Comparison of ENCODE assay signal across 19 cellular contexts in genomic region chr7:3912291-3912690, GRCh38.
DNase-seq lines count a peak whose midpoint lies in the region; ATAC-seq, FAIRE-seq and TF ChIP-seq lines count a peak whose summit lies in the region.
"Had no signal": no experiment of that assay in that cellular context is flagged by ENCODE, and none has a peak within 500 bp of the region (broad histone marks: within the 10 kb centered on the region; RNA-seq: fewer than 3 reads in every experiment).

No MANE protein-coding gene starts in this region.

- H3K27me3 ChIP-seq in astrocyte (ENCODE audit: insufficient read depth, low read length): no peaks in the 10 kb centered on the region
- H3K27me3 ChIP-seq: Peyer's patch had no signal

- no peak overlapping the region for H3K9ac ChIP-seq in astrocyte (ENCODE audit: low read length)

- peak overlapping the region; percentile 12 for H3K27ac ChIP-seq in astrocyte (ENCODE audit: low read depth, low read length)
- H3K27ac ChIP-seq: 22Rv1, C4-2B, Peyer's patch had no signal

- no peaks in the 10 kb centered on the region for H4K20me1 ChIP-seq in astrocyte (ENCODE audit: insufficient read depth, low read length)

- H3K79me2 ChIP-seq in astrocyte (ENCODE audit: insufficient read depth, low read length): no peaks in the 10 kb centered on the region

- in situ Hi-C loops in GM13977 (cut with MboI; ENCODE audit: low pct_unique_long_range_greater_than_20kb, low sequenced_read_pairs, unreplicated experiment): no loop called here

- no peaks in the 10 kb centered on the region for H3K36me3 ChIP-seq in astrocyte (ENCODE audit: insufficient read depth, low read length)
- H3K36me3 ChIP-seq: Peyer's patch had no signal

- H3K4me2 ChIP-seq in astrocyte (ENCODE audit: low read length): peak overlapping the region; percentile 32

- no peaks in the 10 kb centered on the region for H3K27me3 Mint-ChIP-seq in astrocyte (ENCODE audit: low read depth, unreplicated experiment)

- H3K36me3 Mint-ChIP-seq in astrocyte (ENCODE audit: low read depth, unreplicated experiment): no peaks in the 10 kb centered on the region

- H3K9me3 Mint-ChIP-seq in astrocyte (ENCODE audit: unreplicated experiment): no peaks in the 10 kb centered on the region

- no peak overlapping the region for H2AFZ ChIP-seq in astrocyte (ENCODE audit: low read depth, low read length)

- H3K4me3 ChIP-seq in astrocyte (ENCODE audit: insufficient read depth, low read depth, low read length): no peak overlapping the region
- H3K4me3 ChIP-seq: K562, Peyer's patch had no signal

- peaks cover 18% of the 10 kb centered on the region for H3K4me1 ChIP-seq in astrocyte (ENCODE audit: insufficient read depth, low read length)
- H3K4me1 ChIP-seq: Peyer's patch had no signal

- DNase-seq in NOMO-1 (lab: John Stamatoyannopoulos, UW; ENCODE audit: unreplicated experiment in 2 of 2): peak; percentile 11 to 25
- no peak for DNase-seq in NOMO-1 treated with dmso at 0.1 percent for 144 hours (lab: John Stamatoyannopoulos, UW; ENCODE audit: unreplicated experiment)
- DNase-seq in astrocyte (ENCODE audit: low read depth): no peak
- DNase-seq in left kidney (ENCODE audit: low read depth, low spot score): peak; percentile 77
- no peak for DNase-seq in DMS53 treated with DMSO at 0.1 percent for 48 hours (lab: John Stamatoyannopoulos, UW; ENCODE audit: unreplicated experiment)
- no peak for DNase-seq in GOT3 (lab: John Stamatoyannopoulos, UW)
- no peak for DNase-seq in GM13977 (ENCODE audit: low spot score)
- DNase-seq: COR-L47, DMS53, NCI-H1092, NCI-H1694 treated with DMSO at 0.1 percent for 48 hours, Peyer's patch had no signal

- H3K4me1 Mint-ChIP-seq in astrocyte (ENCODE audit: low read depth, unreplicated experiment): peaks cover 24% of the 10 kb centered on the region

- no peak for FAIRE-seq in astrocyte (lab: Jason Lieb, UNC)
- FAIRE-seq: G401.6, GM12891, GM19239, K562 had no signal

- no peak overlapping the region for H3K4me3 Mint-ChIP-seq in astrocyte (ENCODE audit: unreplicated experiment)

- TF ChIP-seq CTCF in astrocyte (IDR thresholded peaks at IDR 0.05; ENCODE audit: insufficient read depth, low read depth, low read length): no peak
- no peak for TF ChIP-seq CTCF in GM13977 (IDR thresholded peaks at IDR 0.05; ENCODE audit: extremely low read depth, insufficient read depth, missing control alignments)

- H3K27ac Mint-ChIP-seq in astrocyte (ENCODE audit: unreplicated experiment): no peak overlapping the region

- ATAC-seq in HG03159 (IDR thresholded peaks at IDR 0.05; ENCODE audit: unreplicated experiment): no peak
- ATAC-seq: K562 had no signal

- H3K9me3 ChIP-seq in astrocyte (ENCODE audit: insufficient read depth, low read depth, low read length): no peaks in the 10 kb centered on the region

Comparison
In these comparisons a context has a peak if more than half of its experiments do, and no peak if none do; other contexts are left out.
1. DNase-seq: peak in NOMO-1 (2 of 2) and left kidney (single experiment); none in NOMO-1 treated with dmso at 0.1 percent for 144 hours (single experiment), astrocyte (single experiment), DMS53 treated with DMSO at 0.1 percent for 48 hours (single experiment), GOT3 (single experiment) and GM13977 (single experiment).